Comparison of ENCODE assay signal across 12 cellular contexts in genomic region chr9:113380869-113381378, GRCh38. TPM values are rescaled to one million over a fixed set of nuclear protein-coding genes. Genes with fewer than 3 reads are reported as not detected.
A peak's percentile ranks its signal among the peaks of the same experiment; 100 is the strongest.
DNase-seq lines count a peak whose midpoint lies in the region; ATAC-seq and TF ChIP-seq lines count a peak whose summit lies in the region.
"Had no signal": no experiment of that assay in that cellular context is flagged by ENCODE, and none has a peak within 500 bp of the region (broad histone marks: within the 10 kb centered on the region; RNA-seq: fewer than 3 reads in every experiment).

No MANE protein-coding gene starts in this region.

- H3K27me3 ChIP-seq in upper lobe of right lung, result no peaks in the 10 kb centered on the region
- H3K27me3 ChIP-seq: ascending aorta, BE2C, gastroesophageal sphincter had no signal

- intact Hi-C loops in upper lobe of right lung (cut with DNase I), result no loop called here

- H3K27me3 Mint-ChIP-seq in stimulated activated naive CD8-positive, alpha-beta T cell treated with anti-CD3 and anti-CD28 coated beads, Interleukin-15, Interleukin-2, amounts not matched to agents 100 ng/mL and 50 ng/mL, for 24 hours, result no peaks in the 10 kb centered on the region
- H3K27me3 Mint-ChIP-seq in WTC11 (ENCODE audit: low read depth) (no peaks in the 10 kb centered on the region; the same call in 1 of the 2 replicates), osteocyte (ENCODE audit: unreplicated experiment) (no peaks in the 10 kb centered on the region)

- H3K9me3 Mint-ChIP-seq in stimulated activated naive CD8-positive, alpha-beta T cell treated with anti-CD3 and anti-CD28 coated beads, Interleukin-15, Interleukin-2, amounts not matched to agents 100 ng/mL and 50 ng/mL, for 24 hours, result no peaks in the 10 kb centered on the region
- H3K9me3 Mint-ChIP-seq in WTC11, result no peaks in the 10 kb centered on the region
- H3K9me3 Mint-ChIP-seq in osteocyte (ENCODE audit: unreplicated experiment), result no peaks in the 10 kb centered on the region
- H3K9me3 Mint-ChIP-seq: H9 had no signal

- TF ChIP-seq CTCF in WTC11 (IDR thresholded peaks at IDR 0.05) (no peak), upper lobe of right lung (IDR thresholded peaks at IDR 0.05) (no peak), osteocyte (IDR thresholded peaks at IDR 0.05) (no peak)

- CTCF ChIA-PET in WTC11 (lab: Charles Lee), result interaction anchor here (0.6 kb wide), 1 partner anchor 110 kb away, joined by 3 read pairs; no protein-coding TSS in a partner anchor

- no peak for DNase-seq in stimulated activated naive CD8-positive, alpha-beta T cell treated with anti-CD3 and anti-CD28 coated beads, Interleukin-15, Interleukin-2, amounts not matched to agents 100 U/mL and 50 U/mL, for 24 hours
- DNase-seq in WTC11 (ENCODE audit: low spot score), result no peak
- DNase-seq in upper lobe of right lung, result peak; percentile 9
- no peak for DNase-seq in NCI-H187 treated with DMSO at 0.1 percent for 48 hours (lab: John Stamatoyannopoulos, UW)
- DNase-seq in UCSD-AML1 (lab: John Stamatoyannopoulos, UW; ENCODE audit: unreplicated experiment), result no peak
- DNase-seq in osteocyte (ENCODE audit: extremely low spot score, unreplicated experiment), result no peak
- DNase-seq: BE2C, H9 had no signal

- H3K36me3 Mint-ChIP-seq in stimulated activated naive CD8-positive, alpha-beta T cell treated with anti-CD3 and anti-CD28 coated beads, Interleukin-15, Interleukin-2, amounts not matched to agents 100 ng/mL and 50 ng/mL, for 24 hours (ENCODE audit: low read depth), result no peaks in the 10 kb centered on the region
- H3K36me3 Mint-ChIP-seq in WTC11 (no peaks in the 10 kb centered on the region), osteocyte (ENCODE audit: unreplicated experiment) (no peaks in the 10 kb centered on the region)

- no peak overlapping the region for H3K27ac ChIP-seq in upper lobe of right lung
- H3K27ac ChIP-seq: ascending aorta, gastroesophageal sphincter had no signal

- H3K4me1 ChIP-seq in upper lobe of right lung, result no peaks in the 10 kb centered on the region
- H3K4me1 ChIP-seq: ascending aorta, BE2C had no signal

- no peaks in the 10 kb centered on the region for H3K9me3 ChIP-seq in upper lobe of right lung
- H3K9me3 ChIP-seq: ascending aorta, BE2C, gastroesophageal sphincter had no signal

- no peaks in the 10 kb centered on the region for H3K36me3 ChIP-seq in upper lobe of right lung
- H3K36me3 ChIP-seq: ascending aorta, BE2C, gastroesophageal sphincter had no signal

- H3K27ac Mint-ChIP-seq in stimulated activated naive CD8-positive, alpha-beta T cell treated with anti-CD3 and anti-CD28 coated beads, Interleukin-15, Interleukin-2, amounts not matched to agents 100 ng/mL and 50 ng/mL, for 24 hours, result peak overlapping the region; percentile 26
- H3K27ac Mint-ChIP-seq in WTC11 (0 out of 2 replicates have a peak overlapping the region, but pooled peaks have one; percentile 10), osteocyte (ENCODE audit: unreplicated experiment) (no peak overlapping the region)
- H3K27ac Mint-ChIP-seq: H9 had no signal

- no peak overlapping the region for H3K4me3 ChIP-seq in upper lobe of right lung
- H3K4me3 ChIP-seq: ascending aorta, gastroesophageal sphincter had no signal

- POLR2A ChIA-PET in WTC11 (lab: Charles Lee), result no interaction called here

- H3K4me1 Mint-ChIP-seq in stimulated activated naive CD8-positive, alpha-beta T cell treated with anti-CD3 and anti-CD28 coated beads, Interleukin-15, Interleukin-2, amounts not matched to agents 100 ng/mL and 50 ng/mL, for 24 hours (ENCODE audit: low read depth), result no peaks in the 10 kb centered on the region
- peaks cover 15% of the 10 kb centered on the region for H3K4me1 Mint-ChIP-seq in WTC11
- peaks cover 1% of the 10 kb centered on the region for H3K4me1 Mint-ChIP-seq in osteocyte (ENCODE audit: unreplicated experiment)

- H3K4me3 Mint-ChIP-seq in stimulated activated naive CD8-positive, alpha-beta T cell treated with anti-CD3 and anti-CD28 coated beads, Interleukin-15, Interleukin-2, amounts not matched to agents 100 ng/mL and 50 ng/mL, for 24 hours, result no peak overlapping the region
- H3K4me3 Mint-ChIP-seq in WTC11 (no peak overlapping the region), osteocyte (ENCODE audit: unreplicated experiment) (no peak overlapping the region)
- H3K4me3 Mint-ChIP-seq: H9 had no signal

- ATAC-seq in stimulated activated naive CD8-positive, alpha-beta T cell treated with anti-CD3 and anti-CD28 coated beads, Interleukin-15, Interleukin-2, amounts not matched to agents 100 U/mL and 50 U/mL, for 24 hours, result no peak
- ATAC-seq in HG02981 (IDR thresholded peaks at IDR 0.05; ENCODE audit: unreplicated experiment), result peak; percentile 45
- ATAC-seq in WTC11, result no peak
- no peak for ATAC-seq in upper lobe of right lung
- ATAC-seq: gastroesophageal sphincter had no signal

TF ChIP-seq in WTC11, 78 proteins besides CTCF, POLR2A, EP300 and RAD21:
- TF ChIP-seq MYBL2 (CRISPR knock-in tag; IDR thresholded peaks at IDR 0.05) (no peak), USF1 (CRISPR knock-in tag; IDR thresholded peaks at IDR 0.05) (no peak), ZNF425 (CRISPR knock-in tag; conservative IDR thresholded peaks at IDR 0.05) (no peak), TEAD4 (CRISPR knock-in tag; IDR thresholded peaks at IDR 0.05) (no peak), NR2C2 (CRISPR knock-in tag; IDR thresholded peaks at IDR 0.05) (no peak), ZNF512 (CRISPR knock-in tag; IDR thresholded peaks at IDR 0.05; ENCODE audit: borderline replicate concordance) (peak; percentile 87)

RNA-seq across cellular contexts. Expression of gene HDHD3, which starts 4.1 kb away (rescaled TPM):
- 15.7 to 17.2 TPM (median 16.6 TPM) in 3 replicates for total RNA-seq in WTC11 (2021)
- total RNA-seq in upper lobe of right lung, result 10.4 TPM
- total RNA-seq in osteocyte, result 12.2 and 12.7 TPM in 2 replicates

RNA-seq across cellular contexts. Expression of gene ALAD, which starts 20.2 kb away (rescaled TPM):
- total RNA-seq in WTC11 (2021), result 14.7 to 15.9 TPM (median 15.5 TPM) in 3 replicates
- 37.7 TPM for total RNA-seq in upper lobe of right lung
- total RNA-seq in osteocyte, result 26.2 and 27.4 TPM in 2 replicates

RNA-seq across cellular contexts. Expression of gene POLE3, which starts 29.6 kb away (rescaled TPM):
- 39.7 to 43.6 TPM (median 42.4 TPM) in 3 replicates for total RNA-seq in WTC11 (2021)
- total RNA-seq in upper lobe of right lung, result 31.0 TPM
- 32.0 and 35.5 TPM in 2 replicates for total RNA-seq in osteocyte

RNA-seq across cellular contexts. Expression of gene C9orf43, which starts 29.6 kb away (rescaled TPM):
- total RNA-seq in WTC11 (2021) (0.28 to 0.46 TPM (median 0.30 TPM) in 3 replicates), upper lobe of right lung (not detected), osteocyte (0.43 and 0.55 TPM in 2 replicates)
- total RNA-seq: ascending aorta had no signal

RNA-seq across cellular contexts. Expression of gene BSPRY, which starts 31.6 kb away (rescaled TPM):
- total RNA-seq in WTC11 (2021) (6.4 to 8.0 TPM (median 7.2 TPM) in 3 replicates), upper lobe of right lung (10.8 TPM), osteocyte (not detected in 2 replicates)
- total RNA-seq: ascending aorta had no signal
